ENCODE assay signal across 14 cellular contexts in the genomic region with DNA sequence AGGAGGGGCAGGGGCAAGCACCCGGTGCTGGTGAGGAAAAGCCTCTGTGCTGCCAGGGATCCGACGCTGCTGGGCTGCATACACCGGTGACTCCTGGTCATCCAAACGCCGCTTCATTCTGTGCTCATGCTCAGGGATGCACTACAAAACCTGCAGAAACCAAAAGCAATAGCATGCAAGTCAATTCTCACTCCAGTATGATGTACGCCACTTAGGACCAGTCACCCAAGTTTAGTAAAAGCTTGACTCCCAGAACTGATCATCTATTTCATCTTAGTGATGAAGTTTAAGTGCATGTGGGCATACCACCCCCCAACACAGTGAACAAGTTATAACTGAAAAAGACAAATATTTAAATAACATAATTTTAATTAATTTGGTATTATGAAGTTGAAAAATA. TPM values are rescaled to one million over a fixed set of nuclear protein-coding genes. Genes with fewer than 3 reads are reported as not detected.
DNase-seq lines count a peak whose midpoint lies in the region; ATAC-seq and TF ChIP-seq lines count a peak whose summit lies in the region.
"Had no signal": no experiment of that assay in that cellular context is flagged by ENCODE, and none has a peak within 500 bp of the region (broad histone marks: within the 10 kb centered on the region; RNA-seq: fewer than 3 reads in every experiment).

No MANE protein-coding gene starts in this region.

- no peak overlapping the region for H3K9ac ChIP-seq in neuronal stem cell (ENCODE audit: low read depth, low read length, poor library complexity)
- H3K9ac ChIP-seq: GM23248 had no signal

- intact Hi-C loops in left lung (cut with DNase I), result no loop called here

- H3K4me1 Mint-ChIP-seq in activated T-helper 17 cell treated with anti-CD3 and anti-CD28 coated beads, Interleukin-2, amount 50 U/mL, for 72 hours, result peaks cover 27% of the 10 kb centered on the region
- peaks cover 32% of the 10 kb centered on the region for H3K4me1 Mint-ChIP-seq in stimulated activated effector memory CD8-positive, alpha-beta T cell treated with anti-CD3 and anti-CD28 coated beads, Interleukin-12 subunit alpha, Interleukin-12 subunit beta, amount 100 ng/mL, for 72 hours

- CTCF ChIA-PET in HEK293 (lab: Yijun Ruan, JAX), result interaction anchor here (2.0 kb wide), 1 partner anchor 63 kb away, joined by 7 read pairs; no protein-coding TSS in a partner anchor

- H2AFZ ChIP-seq in neuronal stem cell (ENCODE audit: low read length), result no peak overlapping the region
- H2AFZ ChIP-seq: GM23248 had no signal

- no peak for DNase-seq in neuronal stem cell (ENCODE audit: low spot score)
- DNase-seq in stimulated activated effector memory CD8-positive, alpha-beta T cell treated with anti-CD3 and anti-CD28 coated beads, Interleukin-12 subunit alpha, Interleukin-12 subunit beta, amount 100 ng/mL, for 72 hours (ENCODE audit: low spot score in 2 of 2), result no peak
- DNase-seq in left lung, result no peak
- DNase-seq in NCI-H2227 treated with DMSO at 0.1 percent for 48 hours (lab: John Stamatoyannopoulos, UW), result no peak
- DNase-seq: ACHN; BE2C; C1 segment of cervical spinal cord; Caco-2; CD4-positive, CD25-positive, alpha-beta regulatory T cell; GM23248; IMR-90 had no signal

- H3K18ac ChIP-seq in neuronal stem cell (ENCODE audit: low read length), result no peak overlapping the region

- H3K4me3 ChIP-seq in HEK293 (ENCODE audit: low read depth, low read length), result no peak overlapping the region
- H3K4me3 ChIP-seq in neuronal stem cell (ENCODE audit: low read length in 2 of 2), result no peak overlapping the region
- H3K4me3 ChIP-seq in left lung, result no peak overlapping the region
- H3K4me3 ChIP-seq: GM23248, HAP-1 had no signal

- H3K36me3 ChIP-seq in HEK293 (ENCODE audit: control insufficient read depth in 2 of 2, insufficient read depth in 1 of 2, low read length in 2 of 2), result peaks cover 32 to 60% of the 10 kb centered on the region in 2 experiments
- H3K36me3 ChIP-seq in neuronal stem cell (replicated peaks in 1 of 2; ENCODE audit: control insufficient read depth in 2 of 2, insufficient read depth in 2 of 2, low read length in 2 of 2), result peaks cover 17 to 70% of the 10 kb centered on the region in 2 donors
- peaks cover 0 to 39% of the 10 kb centered on the region in 2 donors for H3K36me3 ChIP-seq in left lung

- H4K91ac ChIP-seq in neuronal stem cell (ENCODE audit: low read depth, low read length, poor library complexity), result no peak overlapping the region

- H3K23ac ChIP-seq in neuronal stem cell (ENCODE audit: low read depth, low read length, poor library complexity), result peak overlapping the region; percentile 50

- H3K14ac ChIP-seq in neuronal stem cell (ENCODE audit: low read length), result no peak overlapping the region

- H3K27ac Mint-ChIP-seq in activated T-helper 17 cell treated with anti-CD3 and anti-CD28 coated beads, Interleukin-2, amount 50 U/mL, for 72 hours, result no peak overlapping the region
- H3K27ac Mint-ChIP-seq in stimulated activated effector memory CD8-positive, alpha-beta T cell treated with anti-CD3 and anti-CD28 coated beads, Interleukin-12 subunit alpha, Interleukin-12 subunit beta, amount 100 ng/mL, for 72 hours, result peak overlapping the region; percentile 43

- H3K9me3 ChIP-seq in HEK293 (ENCODE audit: control insufficient read depth, insufficient read depth, low read depth, low read length), result no peaks in the 10 kb centered on the region
- no peaks in the 10 kb centered on the region for H3K9me3 ChIP-seq in neuronal stem cell (replicated peaks in 1 of 2; ENCODE audit: control insufficient read depth in 2 of 2, insufficient read depth in 1 of 2, low read depth in 1 of 2, low read length in 2 of 2)
- no peaks in the 10 kb centered on the region for H3K9me3 ChIP-seq in left lung
- H3K9me3 ChIP-seq: BE2C, Caco-2, HAP-1 had no signal

- ATAC-seq in activated T-helper 17 cell treated with anti-CD3 and anti-CD28 coated beads, Interleukin-2, amount 50 U/mL, for 72 hours (replicated peaks), result peak; percentile 18
- ATAC-seq in stimulated activated effector memory CD8-positive, alpha-beta T cell treated with anti-CD3 and anti-CD28 coated beads, Interleukin-12 subunit alpha, Interleukin-12 subunit beta, amount 100 ng/mL, for 72 hours, result no peak
- ATAC-seq in left lung, result no peak

- H3K27me3 ChIP-seq in neuronal stem cell (ENCODE audit: control insufficient read depth in 3 of 3, insufficient read depth in 3 of 3, low read depth in 1 of 3, low read length in 3 of 3) (no peaks in the 10 kb centered on the region), left lung (no peaks in the 10 kb centered on the region)
- H3K27me3 ChIP-seq: BE2C had no signal

- no peaks in the 10 kb centered on the region for H3K9me3 Mint-ChIP-seq in activated T-helper 17 cell treated with anti-CD3 and anti-CD28 coated beads, Interleukin-2, amount 50 U/mL, for 72 hours
- no peaks in the 10 kb centered on the region for H3K9me3 Mint-ChIP-seq in stimulated activated effector memory CD8-positive, alpha-beta T cell treated with anti-CD3 and anti-CD28 coated beads, Interleukin-12 subunit alpha, Interleukin-12 subunit beta, amount 100 ng/mL, for 72 hours
- H3K9me3 Mint-ChIP-seq: CD4-positive, CD25-positive, alpha-beta regulatory T cell had no signal

- no peak overlapping the region for H2AK5ac ChIP-seq in neuronal stem cell (ENCODE audit: low read depth, low read length)

- no peak overlapping the region for H2BK120ac ChIP-seq in neuronal stem cell (ENCODE audit: low read depth, low read length)

- H3K4me3 Mint-ChIP-seq in activated T-helper 17 cell treated with anti-CD3 and anti-CD28 coated beads, Interleukin-2, amount 50 U/mL, for 72 hours, result no peak overlapping the region
- H3K4me3 Mint-ChIP-seq in stimulated activated effector memory CD8-positive, alpha-beta T cell treated with anti-CD3 and anti-CD28 coated beads, Interleukin-12 subunit alpha, Interleukin-12 subunit beta, amount 100 ng/mL, for 72 hours, result no peak overlapping the region
- H3K4me3 Mint-ChIP-seq: CD4-positive, CD25-positive, alpha-beta regulatory T cell had no signal

- H3K4me1 ChIP-seq in HEK293 (ENCODE audit: control insufficient read depth, insufficient read depth, low read length) (0 out of 2 replicates have a peak, but pooled peaks cover 2% of the 10 kb centered on the region), neuronal stem cell (ENCODE audit: control insufficient read depth in 2 of 2, insufficient read depth in 1 of 2, low read depth in 1 of 2, low read length in 2 of 2) (no peaks in the 10 kb centered on the region), left lung (peaks cover 0 to 4% of the 10 kb centered on the region in 2 donors)
- H3K4me1 ChIP-seq: BE2C, Caco-2 had no signal

- no peak overlapping the region for H3K4ac ChIP-seq in neuronal stem cell (ENCODE audit: low read length)

- H2BK12ac ChIP-seq in neuronal stem cell (ENCODE audit: low read length), result no peak overlapping the region

- H3K4me2 ChIP-seq in neuronal stem cell (ENCODE audit: insufficient read depth, low read length, poor library complexity, severe bottlenecking), result no peak overlapping the region

- H3K36me3 Mint-ChIP-seq in activated T-helper 17 cell treated with anti-CD3 and anti-CD28 coated beads, Interleukin-2, amount 50 U/mL, for 72 hours (ENCODE audit: low read depth), result peaks cover 94% of the 10 kb centered on the region
- peaks cover 94% of the 10 kb centered on the region for H3K36me3 Mint-ChIP-seq in stimulated activated effector memory CD8-positive, alpha-beta T cell treated with anti-CD3 and anti-CD28 coated beads, Interleukin-12 subunit alpha, Interleukin-12 subunit beta, amount 100 ng/mL, for 72 hours

- TF ChIP-seq CTCF in HEK293 (tag by site-specific recombination; IDR thresholded peaks at IDR 0.05) (no peak), left lung (IDR thresholded peaks at IDR 0.05) (no peak)

- POLR2A ChIA-PET in HEK293 (lab: Yijun Ruan, JAX), result interaction anchor here (0.7 kb wide), 1 partner anchor 315 kb away, joined by 3 read pairs; no protein-coding TSS in a partner anchor

- no peak overlapping the region for H2BK15ac ChIP-seq in neuronal stem cell (ENCODE audit: low read length)

- no CpG with 5 or more reads among the region's 7 CpGs for WGBS in neuronal stem cell (ENCODE audit: extremely low coverage in 2 of 2, insufficient read length in 2 of 2, insufficient replicate concordance in 1 of 2), 2 donors

- H3K79me1 ChIP-seq in neuronal stem cell (ENCODE audit: low read depth, low read length), result peaks cover 3% of the 10 kb centered on the region

- H3K27ac ChIP-seq in HEK293 (ENCODE audit: extremely low read depth, low read depth, low read length) (no peak overlapping the region), neuronal stem cell (replicated peaks; ENCODE audit: low read length) (no peak overlapping the region), left lung (no peak overlapping the region)
- H3K27ac ChIP-seq: GM23248 had no signal

- H3K27me3 Mint-ChIP-seq in activated T-helper 17 cell treated with anti-CD3 and anti-CD28 coated beads, Interleukin-2, amount 50 U/mL, for 72 hours, result no peaks in the 10 kb centered on the region
- H3K27me3 Mint-ChIP-seq: CD4-positive, CD25-positive, alpha-beta regulatory T cell had no signal

- H2BK5ac ChIP-seq in neuronal stem cell (ENCODE audit: low read length), result peak overlapping the region; percentile 34

- H4K8ac ChIP-seq in neuronal stem cell (ENCODE audit: low read depth, low read length), result peak overlapping the region; percentile 48

TF ChIP-seq in HEK293, 187 proteins besides CTCF, POLR2A, EP300 and RAD21:
- TF ChIP-seq ZNF600 (tag by site-specific recombination; IDR thresholded peaks at IDR 0.05) (0 out of 2 replicates have a peak, but pooled peaks have one; percentile 54), ZBTB48 (tag by site-specific recombination; IDR thresholded peaks at IDR 0.05) (no peak), ZNF157 (tag by site-specific recombination; IDR thresholded peaks at IDR 0.05) (no peak)
- TF ChIP-seq, protein P1, sequence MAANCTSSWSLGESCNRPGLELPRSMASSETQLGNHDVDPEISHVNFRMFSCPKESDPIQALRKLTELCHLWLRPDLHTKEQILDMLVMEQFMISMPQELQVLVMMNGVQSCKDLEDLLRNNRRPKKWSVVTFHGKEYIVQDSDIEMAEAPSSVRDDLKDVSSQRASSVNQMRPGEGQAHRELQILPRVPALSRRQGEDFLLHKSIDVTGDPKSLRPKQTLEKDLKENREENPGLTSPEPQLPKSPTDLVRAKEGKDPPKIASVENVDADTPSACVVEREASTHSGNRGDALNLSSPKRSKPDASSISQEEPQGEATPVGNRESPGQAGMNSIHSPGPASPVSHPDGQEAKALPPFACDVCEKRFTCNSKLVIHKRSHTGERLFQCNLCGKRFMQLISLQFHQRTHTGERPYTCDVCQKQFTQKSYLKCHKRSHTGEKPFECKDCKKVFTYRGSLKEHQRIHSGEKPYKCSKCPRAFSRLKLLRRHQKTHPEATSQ (tag by site-specific recombination; IDR thresholded peaks at IDR 0.05), result no peak

RNA-seq across cellular contexts. Expression of a gene that starts 21.2 kb away (rescaled TPM):
- 10 to 100 TPM; 82.3 to 96.6 TPM for total RNA-seq in activated T-helper 17 cell treated with anti-CD3 and anti-CD28 coated beads, Interleukin-2, amount 50 U/mL, for 72 hours
- polyA plus RNA-seq in neuronal stem cell (2013, experiment 1 of 2), result 42.9 TPM
- 43.4 TPM for polyA plus RNA-seq in neuronal stem cell (2013, experiment 2 of 2)
- total RNA-seq in left lung, result 10 to 100 TPM; 49.4 to 50.5 TPM
